1 cellular context compared by ENCODE assay signal in the genomic region with DNA sequence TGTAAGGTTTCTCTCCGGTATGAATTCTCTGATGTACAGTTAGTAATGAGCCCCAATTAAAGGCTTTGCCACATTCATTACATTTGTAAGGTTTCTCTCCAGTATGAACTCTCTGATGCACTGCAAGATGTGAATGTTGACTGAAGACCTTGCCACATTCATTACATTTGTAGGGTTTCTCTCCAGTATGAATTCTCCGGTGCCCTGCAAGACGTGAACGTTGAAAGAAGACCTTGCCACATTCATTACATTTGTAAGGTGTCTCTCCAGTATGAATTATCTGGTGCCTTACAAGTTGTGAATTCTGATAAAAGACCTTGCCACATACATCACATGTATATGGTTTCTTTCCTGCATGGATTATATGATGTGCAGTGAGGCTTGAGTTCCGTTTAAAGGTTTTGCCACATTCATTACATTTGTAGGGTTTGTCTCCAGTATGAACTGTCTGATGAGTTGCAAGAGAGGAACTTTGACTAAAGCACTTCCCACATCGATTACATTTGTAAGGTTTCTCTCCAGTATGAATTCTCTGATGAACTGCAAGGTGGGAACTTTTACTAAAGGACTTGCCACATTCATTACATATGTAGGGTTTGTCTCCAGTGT.
TF ChIP-seq lines count a peak whose summit lies in the region.

No MANE protein-coding gene starts in this region.

TF ChIP-seq in HEK293, 187 proteins besides CTCF, POLR2A, EP300 and RAD21 (continued from another document):
- no peak for TF ChIP-seq ZNF610 (tag by site-specific recombination; IDR thresholded peaks at IDR 0.05; ENCODE audit: borderline replicate concordance)
- TF ChIP-seq, protein P1, sequence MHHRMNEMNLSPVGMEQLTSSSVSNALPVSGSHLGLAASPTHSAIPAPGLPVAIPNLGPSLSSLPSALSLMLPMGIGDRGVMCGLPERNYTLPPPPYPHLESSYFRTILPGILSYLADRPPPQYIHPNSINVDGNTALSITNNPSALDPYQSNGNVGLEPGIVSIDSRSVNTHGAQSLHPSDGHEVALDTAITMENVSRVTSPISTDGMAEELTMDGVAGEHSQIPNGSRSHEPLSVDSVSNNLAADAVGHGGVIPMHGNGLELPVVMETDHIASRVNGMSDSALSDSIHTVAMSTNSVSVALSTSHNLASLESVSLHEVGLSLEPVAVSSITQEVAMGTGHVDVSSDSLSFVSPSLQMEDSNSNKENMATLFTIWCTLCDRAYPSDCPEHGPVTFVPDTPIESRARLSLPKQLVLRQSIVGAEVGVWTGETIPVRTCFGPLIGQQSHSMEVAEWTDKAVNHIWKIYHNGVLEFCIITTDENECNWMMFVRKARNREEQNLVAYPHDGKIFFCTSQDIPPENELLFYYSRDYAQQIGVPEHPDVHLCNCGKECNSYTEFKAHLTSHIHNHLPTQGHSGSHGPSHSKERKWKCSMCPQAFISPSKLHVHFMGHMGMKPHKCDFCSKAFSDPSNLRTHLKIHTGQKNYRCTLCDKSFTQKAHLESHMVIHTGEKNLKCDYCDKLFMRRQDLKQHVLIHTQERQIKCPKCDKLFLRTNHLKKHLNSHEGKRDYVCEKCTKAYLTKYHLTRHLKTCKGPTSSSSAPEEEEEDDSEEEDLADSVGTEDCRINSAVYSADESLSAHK (tag by site-specific recombination; IDR thresholded peaks at IDR 0.05): no peak
- TF ChIP-seq ZBTB21 (tag by site-specific recombination; IDR thresholded peaks at IDR 0.05): no peak
- TF ChIP-seq ZNF548 (tag by site-specific recombination; IDR thresholded peaks at IDR 0.05): no peak
- no peak for TF ChIP-seq ZFP69B (tag by site-specific recombination; IDR thresholded peaks at IDR 0.05)
